8 cellular contexts compared by ENCODE assay signal in genomic region chr7:131225619-131226101, GRCh38.
DNase-seq lines count a peak whose midpoint lies in the region; ATAC-seq and TF ChIP-seq lines count a peak whose summit lies in the region.

No MANE protein-coding gene starts in this region.

- H3K4me1 ChIP-seq in OCI-LY1 (ENCODE audit: insufficient read depth, low read length, severe bottlenecking) (peaks cover 27% of the 10 kb centered on the region), gastroesophageal sphincter (peaks cover 0 to 17% (median 6%) of the 10 kb centered on the region in 3 donors), prostate gland (replicated peaks) (no peaks in the 10 kb centered on the region)

- H4K20me1 ChIP-seq in OCI-LY1 (ENCODE audit: insufficient read depth, low read length) = no peaks in the 10 kb centered on the region

- no peak overlapping the region; the same call in 1 of the 2 replicates for H3K9ac ChIP-seq in OCI-LY1 (ENCODE audit: low read length)

- peak overlapping the region; percentile 80 for H3K27ac ChIP-seq in OCI-LY1 (ENCODE audit: low read depth, low read length, poor library complexity, severe bottlenecking)
- peak overlapping the region in 3 of 4 donors; percentile 69 to 71 (median 70) for H3K27ac ChIP-seq in gastroesophageal sphincter
- H3K27ac ChIP-seq in prostate gland = peak overlapping the region; percentile 1 to 38

- H3K27me3 ChIP-seq in OCI-LY1 (ENCODE audit: insufficient read depth, low read length) (no peaks in the 10 kb centered on the region), gastroesophageal sphincter (no peaks in the 10 kb centered on the region), prostate gland (replicated peaks; ENCODE audit: insufficient read depth) (no peaks in the 10 kb centered on the region)

- peak; percentile 27 for DNase-seq in EH (ENCODE audit: low read depth)
- DNase-seq in prostate gland (ENCODE audit: low spot score) = peak; percentile 14
- DNase-seq in germinal center (ENCODE audit: low spot score) = no peak
- no peak for DNase-seq in CD1c-positive myeloid dendritic cell (ENCODE audit: extremely low spot score)

- H3K4me3 ChIP-seq in OCI-LY1 (ENCODE audit: low read depth, low read length, poor library complexity, severe bottlenecking) = no peak overlapping the region
- no peak overlapping the region for H3K4me3 ChIP-seq in gastroesophageal sphincter
- H3K4me3 ChIP-seq in prostate gland = no peak overlapping the region

- H3K79me2 ChIP-seq in OCI-LY1 (ENCODE audit: insufficient read depth, low read length) = no peaks in the 10 kb centered on the region

- H3K9me3 ChIP-seq in OCI-LY1 (ENCODE audit: low read length) (no peaks in the 10 kb centered on the region), gastroesophageal sphincter (no peaks in the 10 kb centered on the region), prostate gland (no peaks in the 10 kb centered on the region)

- intact Hi-C loops in prostate gland (cut with DNase I) = no loop called here

- peak overlapping the region; percentile 21; the same call in 1 of the 2 replicates for H3K4me2 ChIP-seq in OCI-LY1 (ENCODE audit: low read length)

- H2AFZ ChIP-seq in OCI-LY1 (ENCODE audit: low read length) = 0 out of 2 replicates have a peak overlapping the region, but pooled peaks have one; percentile 66

- no peaks in the 10 kb centered on the region for H3K9me2 ChIP-seq in OCI-LY1 (ENCODE audit: low read depth, low read length)

- no peaks in the 10 kb centered on the region for H3K36me3 ChIP-seq in OCI-LY1 (ENCODE audit: insufficient read depth, low read length)
- H3K36me3 ChIP-seq in gastroesophageal sphincter = no peaks in the 10 kb centered on the region
- H3K36me3 ChIP-seq in prostate gland = no peaks in the 10 kb centered on the region

- 33 to 83% methylated on average over 1 of the region's 6 CpGs for WGBS in gastroesophageal sphincter (ENCODE audit: low coverage in 1 of 2), 2 donors
- 20% methylated on average over 6 of the region's 6 CpGs for WGBS in prostate gland

- no peak for TF ChIP-seq EP300 in gastroesophageal sphincter (IDR thresholded peaks at IDR 0.05)

- ATAC-seq in gastroesophageal sphincter = peak; percentile 80
- ATAC-seq in HG03135 (IDR thresholded peaks at IDR 0.05; ENCODE audit: unreplicated experiment) = no peak
- no peak for ATAC-seq in GM19455 (IDR thresholded peaks at IDR 0.05; ENCODE audit: unreplicated experiment)

- TF ChIP-seq CTCF in OCI-LY1 (IDR thresholded peaks at IDR 0.05; ENCODE audit: low read length) = no peak
- no peak for TF ChIP-seq CTCF in gastroesophageal sphincter (IDR thresholded peaks at IDR 0.05)
- TF ChIP-seq CTCF in prostate gland (IDR thresholded peaks at IDR 0.05) = no peak

- no peak for TF ChIP-seq POLR2A in gastroesophageal sphincter (IDR thresholded peaks at IDR 0.05)
- no peak for TF ChIP-seq POLR2A in prostate gland (IDR thresholded peaks at IDR 0.05)

- no peaks in the 10 kb centered on the region; the same call in 1 of the 2 replicates for H3F3A ChIP-seq in OCI-LY1 (ENCODE audit: insufficient read depth, low read length)

Comparison
In these comparisons a context has a peak if more than half of its experiments do, and no peak if none do; other contexts are left out.
1. DNase-seq: peak in EH (single experiment) and prostate gland (single experiment); none in germinal center (single experiment) and CD1c-positive myeloid dendritic cell (single experiment).
2. H3K27ac ChIP-seq: peak in every context shown above with its lines; median percentile 80 in OCI-LY1; 70 in gastroesophageal sphincter; 20 in prostate gland.